Comparison of ENCODE assay signal across 1 cellular context in the genomic region with DNA sequence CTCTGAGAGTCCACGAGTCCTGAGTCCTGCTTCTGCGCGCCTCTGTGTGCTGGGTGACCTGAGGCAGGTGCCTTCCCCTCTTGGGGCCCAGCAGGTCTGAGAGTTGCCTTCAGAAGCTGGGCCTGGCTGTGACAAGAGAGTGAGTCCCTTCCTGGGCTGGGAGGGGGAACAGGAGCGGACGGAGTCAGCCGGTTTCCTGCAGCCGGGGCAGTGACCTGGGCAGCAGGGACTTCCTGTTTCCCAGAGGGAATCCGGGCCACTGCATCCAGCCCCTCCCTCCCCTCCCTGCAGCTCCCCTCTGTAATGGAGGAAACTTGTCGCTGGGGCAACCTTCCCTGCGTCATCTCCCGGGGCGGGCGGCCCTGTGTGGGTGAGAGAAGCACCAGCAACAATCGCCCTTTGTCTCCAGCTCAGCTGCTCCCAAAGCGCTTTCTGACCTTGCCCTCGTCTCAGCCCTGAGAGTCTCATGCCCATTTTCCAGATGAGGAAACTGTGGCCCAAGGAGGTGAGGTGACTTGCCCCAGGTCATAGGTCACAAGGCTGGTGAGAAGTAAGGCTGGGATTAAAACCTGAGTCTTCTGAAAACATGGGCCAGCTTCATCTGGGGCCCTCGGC.
TF ChIP-seq lines count a peak whose summit lies in the region.

No MANE protein-coding gene starts in this region.

TF ChIP-seq in HepG2, 621 proteins besides CTCF, POLR2A, EP300 and RAD21 (continued from another document and continues in another):
- TF ChIP-seq, protein P1, sequence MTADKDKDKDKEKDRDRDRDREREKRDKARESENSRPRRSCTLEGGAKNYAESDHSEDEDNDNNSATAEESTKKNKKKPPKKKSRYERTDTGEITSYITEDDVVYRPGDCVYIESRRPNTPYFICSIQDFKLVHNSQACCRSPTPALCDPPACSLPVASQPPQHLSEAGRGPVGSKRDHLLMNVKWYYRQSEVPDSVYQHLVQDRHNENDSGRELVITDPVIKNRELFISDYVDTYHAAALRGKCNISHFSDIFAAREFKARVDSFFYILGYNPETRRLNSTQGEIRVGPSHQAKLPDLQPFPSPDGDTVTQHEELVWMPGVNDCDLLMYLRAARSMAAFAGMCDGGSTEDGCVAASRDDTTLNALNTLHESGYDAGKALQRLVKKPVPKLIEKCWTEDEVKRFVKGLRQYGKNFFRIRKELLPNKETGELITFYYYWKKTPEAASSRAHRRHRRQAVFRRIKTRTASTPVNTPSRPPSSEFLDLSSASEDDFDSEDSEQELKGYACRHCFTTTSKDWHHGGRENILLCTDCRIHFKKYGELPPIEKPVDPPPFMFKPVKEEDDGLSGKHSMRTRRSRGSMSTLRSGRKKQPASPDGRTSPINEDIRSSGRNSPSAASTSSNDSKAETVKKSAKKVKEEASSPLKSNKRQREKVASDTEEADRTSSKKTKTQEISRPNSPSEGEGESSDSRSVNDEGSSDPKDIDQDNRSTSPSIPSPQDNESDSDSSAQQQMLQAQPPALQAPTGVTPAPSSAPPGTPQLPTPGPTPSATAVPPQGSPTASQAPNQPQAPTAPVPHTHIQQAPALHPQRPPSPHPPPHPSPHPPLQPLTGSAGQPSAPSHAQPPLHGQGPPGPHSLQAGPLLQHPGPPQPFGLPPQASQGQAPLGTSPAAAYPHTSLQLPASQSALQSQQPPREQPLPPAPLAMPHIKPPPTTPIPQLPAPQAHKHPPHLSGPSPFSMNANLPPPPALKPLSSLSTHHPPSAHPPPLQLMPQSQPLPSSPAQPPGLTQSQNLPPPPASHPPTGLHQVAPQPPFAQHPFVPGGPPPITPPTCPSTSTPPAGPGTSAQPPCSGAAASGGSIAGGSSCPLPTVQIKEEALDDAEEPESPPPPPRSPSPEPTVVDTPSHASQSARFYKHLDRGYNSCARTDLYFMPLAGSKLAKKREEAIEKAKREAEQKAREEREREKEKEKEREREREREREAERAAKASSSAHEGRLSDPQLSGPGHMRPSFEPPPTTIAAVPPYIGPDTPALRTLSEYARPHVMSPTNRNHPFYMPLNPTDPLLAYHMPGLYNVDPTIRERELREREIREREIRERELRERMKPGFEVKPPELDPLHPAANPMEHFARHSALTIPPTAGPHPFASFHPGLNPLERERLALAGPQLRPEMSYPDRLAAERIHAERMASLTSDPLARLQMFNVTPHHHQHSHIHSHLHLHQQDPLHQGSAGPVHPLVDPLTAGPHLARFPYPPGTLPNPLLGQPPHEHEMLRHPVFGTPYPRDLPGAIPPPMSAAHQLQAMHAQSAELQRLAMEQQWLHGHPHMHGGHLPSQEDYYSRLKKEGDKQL (CRISPR knock-in tag; IDR thresholded peaks at IDR 0.05; ENCODE audit: low read depth), result no peak
- TF ChIP-seq ZNF713 (CRISPR knock-in tag; IDR thresholded peaks at IDR 0.05) (no peak), CEBPG (CRISPR knock-in tag; IDR thresholded peaks at IDR 0.05) (no peak), RXRA (CRISPR knock-in tag; IDR thresholded peaks at IDR 0.05) (peak; percentile 85), ARNT2 (CRISPR knock-in tag; IDR thresholded peaks at IDR 0.05; ENCODE audit: low read depth) (no peak), ERF (CRISPR knock-in tag; IDR thresholded peaks at IDR 0.05) (peak; percentile 47; the same call in 1 of the 2 replicates), ELF4 (CRISPR knock-in tag; IDR thresholded peaks at IDR 0.05; ENCODE audit: borderline replicate concordance) (no peak; the same call in 1 of the 2 replicates), ZNF235 (CRISPR knock-in tag; IDR thresholded peaks at IDR 0.05; ENCODE audit: borderline replicate concordance) (0 out of 2 replicates have a peak, but pooled peaks have one; percentile 37), ZNF75D (CRISPR knock-in tag; IDR thresholded peaks at IDR 0.05; ENCODE audit: borderline replicate concordance) (no peak), SPEN (CRISPR knock-in tag; IDR thresholded peaks at IDR 0.05; ENCODE audit: low read depth) (peak; percentile 46), RFX1 (IDR thresholded peaks at IDR 0.05) (peak; percentile 71), NR2F1 (CRISPR knock-in tag; IDR thresholded peaks at IDR 0.05) (peak in 1 of 2 experiments; percentile 73; a peak in 3 of 4 replicates), CREM (IDR thresholded peaks at IDR 0.05) (peak; percentile 50), CREM (CRISPR knock-in tag; IDR thresholded peaks at IDR 0.05) (no peak), ZNF747 (CRISPR knock-in tag; IDR thresholded peaks at IDR 0.05; ENCODE audit: borderline replicate concordance) (0 out of 2 replicates have a peak, but pooled peaks have one; percentile 14), AHR (CRISPR knock-in tag; IDR thresholded peaks at IDR 0.05) (no peak), SSRP1 (CRISPR knock-in tag; IDR thresholded peaks at IDR 0.05) (0 out of 2 replicates have a peak, but pooled peaks have one; percentile 50), ZNF468 (CRISPR knock-in tag; IDR thresholded peaks at IDR 0.05) (no peak), ZNF605 (CRISPR knock-in tag; IDR thresholded peaks at IDR 0.05) (peak; percentile 59; the same call in 1 of the 2 replicates), ZNF724P (CRISPR knock-in tag; IDR thresholded peaks at IDR 0.05; ENCODE audit: borderline replicate concordance) (no peak), RFX3 (CRISPR knock-in tag; IDR thresholded peaks at IDR 0.05) (peak; percentile 74; the same call in 1 of the 2 replicates), CBFB (CRISPR knock-in tag; IDR thresholded peaks at IDR 0.05) (no peak), THYN1 (CRISPR knock-in tag; IDR thresholded peaks at IDR 0.05; ENCODE audit: borderline replicate concordance, low read depth) (no peak), KDM6A (CRISPR knock-in tag; IDR thresholded peaks at IDR 0.05; ENCODE audit: low read depth) (no peak), GATA4 (IDR thresholded peaks at IDR 0.05; ENCODE audit: borderline replicate concordance, low read depth) (no peak), FOXA3 (CRISPR knock-in tag; IDR thresholded peaks at IDR 0.05) (peak; percentile 17; the same call in 1 of the 2 replicates), PAWR (CRISPR knock-in tag; IDR thresholded peaks at IDR 0.05; ENCODE audit: borderline replicate concordance) (no peak), EHMT2 (IDR thresholded peaks at IDR 0.05; ENCODE audit: borderline replicate concordance, low read depth, low read length) (no peak), ZNF629 (CRISPR knock-in tag; conservative IDR thresholded peaks at IDR 0.05) (peak; percentile 100), ETV5 (CRISPR knock-in tag; IDR thresholded peaks at IDR 0.05; ENCODE audit: borderline replicate concordance) (peak; percentile 75; the same call in 1 of the 2 replicates), HNRNPLL (IDR thresholded peaks at IDR 0.05; ENCODE audit: low read depth, low read length, poor library complexity, severe bottlenecking) (peak; percentile 57), ZNF441 (CRISPR knock-in tag; IDR thresholded peaks at IDR 0.05; ENCODE audit: borderline replicate concordance) (no peak), MAZ (IDR thresholded peaks at IDR 0.05; ENCODE audit: borderline replicate concordance, low read depth, low read length) (peak; percentile 59; the same call in 1 of the 2 replicates), MAZ (CRISPR knock-in tag; IDR thresholded peaks at IDR 0.05; ENCODE audit: low read depth) (no peak), NFIC (IDR thresholded peaks at IDR 0.05; ENCODE audit: low read length) (no peak), KAT8 (CRISPR knock-in tag; IDR thresholded peaks at IDR 0.05) (peak; percentile 68), PLRG1 (conservative IDR thresholded peaks at IDR 0.05) (no peak)
- TF ChIP-seq, protein P2, sequence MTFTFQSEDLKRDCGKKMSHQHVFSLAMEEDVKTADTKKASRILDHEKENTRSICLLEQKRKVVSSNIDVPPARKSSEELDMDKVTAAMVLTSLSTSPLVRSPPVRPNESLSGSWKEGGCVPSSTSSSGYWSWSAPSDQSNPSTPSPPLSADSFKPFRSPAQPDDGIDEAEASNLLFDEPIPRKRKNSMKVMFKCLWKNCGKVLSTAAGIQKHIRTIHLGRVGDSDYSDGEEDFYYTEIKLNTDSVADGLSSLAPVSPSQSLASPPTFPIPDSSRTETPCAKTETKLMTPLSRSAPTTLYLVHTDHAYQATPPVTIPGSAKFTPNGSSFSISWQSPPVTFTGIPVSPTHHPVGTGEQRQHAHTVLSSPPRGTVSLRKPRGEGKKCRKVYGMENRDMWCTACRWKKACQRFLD (CRISPR knock-in tag; IDR thresholded peaks at IDR 0.05; ENCODE audit: borderline replicate concordance), result no peak
- TF ChIP-seq, protein P3, sequence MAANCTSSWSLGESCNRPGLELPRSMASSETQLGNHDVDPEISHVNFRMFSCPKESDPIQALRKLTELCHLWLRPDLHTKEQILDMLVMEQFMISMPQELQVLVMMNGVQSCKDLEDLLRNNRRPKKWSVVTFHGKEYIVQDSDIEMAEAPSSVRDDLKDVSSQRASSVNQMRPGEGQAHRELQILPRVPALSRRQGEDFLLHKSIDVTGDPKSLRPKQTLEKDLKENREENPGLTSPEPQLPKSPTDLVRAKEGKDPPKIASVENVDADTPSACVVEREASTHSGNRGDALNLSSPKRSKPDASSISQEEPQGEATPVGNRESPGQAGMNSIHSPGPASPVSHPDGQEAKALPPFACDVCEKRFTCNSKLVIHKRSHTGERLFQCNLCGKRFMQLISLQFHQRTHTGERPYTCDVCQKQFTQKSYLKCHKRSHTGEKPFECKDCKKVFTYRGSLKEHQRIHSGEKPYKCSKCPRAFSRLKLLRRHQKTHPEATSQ (CRISPR knock-in tag; IDR thresholded peaks at IDR 0.05; ENCODE audit: borderline replicate concordance), result no peak
- TF ChIP-seq, protein P4, sequence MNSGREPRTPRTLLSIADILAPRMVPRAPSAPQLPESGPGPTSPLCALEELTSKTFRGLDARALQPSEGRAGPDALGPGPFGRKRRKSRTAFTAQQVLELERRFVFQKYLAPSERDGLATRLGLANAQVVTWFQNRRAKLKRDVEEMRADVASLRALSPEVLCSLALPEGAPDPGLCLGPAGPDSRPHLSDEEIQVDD (CRISPR knock-in tag; IDR thresholded peaks at IDR 0.05; ENCODE audit: borderline replicate concordance), result no peak
- TF ChIP-seq, protein P5, sequence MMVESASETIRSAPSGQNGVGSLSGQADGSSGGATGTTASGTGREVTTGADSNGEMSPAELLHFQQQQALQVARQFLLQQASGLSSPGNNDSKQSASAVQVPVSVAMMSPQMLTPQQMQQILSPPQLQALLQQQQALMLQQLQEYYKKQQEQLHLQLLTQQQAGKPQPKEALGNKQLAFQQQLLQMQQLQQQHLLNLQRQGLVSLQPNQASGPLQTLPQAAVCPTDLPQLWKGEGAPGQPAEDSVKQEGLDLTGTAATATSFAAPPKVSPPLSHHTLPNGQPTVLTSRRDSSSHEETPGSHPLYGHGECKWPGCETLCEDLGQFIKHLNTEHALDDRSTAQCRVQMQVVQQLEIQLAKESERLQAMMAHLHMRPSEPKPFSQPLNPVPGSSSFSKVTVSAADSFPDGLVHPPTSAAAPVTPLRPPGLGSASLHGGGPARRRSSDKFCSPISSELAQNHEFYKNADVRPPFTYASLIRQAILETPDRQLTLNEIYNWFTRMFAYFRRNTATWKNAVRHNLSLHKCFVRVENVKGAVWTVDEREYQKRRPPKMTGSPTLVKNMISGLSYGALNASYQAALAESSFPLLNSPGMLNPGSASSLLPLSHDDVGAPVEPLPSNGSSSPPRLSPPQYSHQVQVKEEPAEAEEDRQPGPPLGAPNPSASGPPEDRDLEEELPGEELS (CRISPR knock-in tag; IDR thresholded peaks at IDR 0.05), result peak; percentile 42; the same call in 1 of the 2 replicates
- TF ChIP-seq, protein P6, sequence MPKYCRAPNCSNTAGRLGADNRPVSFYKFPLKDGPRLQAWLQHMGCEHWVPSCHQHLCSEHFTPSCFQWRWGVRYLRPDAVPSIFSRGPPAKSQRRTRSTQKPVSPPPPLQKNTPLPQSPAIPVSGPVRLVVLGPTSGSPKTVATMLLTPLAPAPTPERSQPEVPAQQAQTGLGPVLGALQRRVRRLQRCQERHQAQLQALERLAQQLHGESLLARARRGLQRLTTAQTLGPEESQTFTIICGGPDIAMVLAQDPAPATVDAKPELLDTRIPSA (CRISPR knock-in tag; IDR thresholded peaks at IDR 0.05; ENCODE audit: borderline replicate concordance), result no peak
- TF ChIP-seq, protein P7, sequence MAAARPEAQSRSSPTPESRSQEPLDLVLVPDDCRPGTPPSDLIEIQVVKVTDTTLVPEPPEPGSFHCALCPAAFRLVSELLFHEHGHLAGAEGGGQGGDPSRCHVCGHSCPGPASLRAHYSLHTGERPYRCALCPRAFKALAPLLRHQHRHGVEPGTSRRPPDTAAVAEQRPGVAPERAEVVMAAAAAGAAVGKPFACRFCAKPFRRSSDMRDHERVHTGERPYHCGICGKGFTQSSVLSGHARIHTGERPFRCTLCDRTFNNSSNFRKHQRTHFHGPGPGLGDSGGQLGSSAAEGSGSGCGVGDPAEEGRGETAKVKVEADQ (CRISPR knock-in tag; IDR thresholded peaks at IDR 0.05; ENCODE audit: borderline replicate concordance), result no peak
- TF ChIP-seq, protein P8, sequence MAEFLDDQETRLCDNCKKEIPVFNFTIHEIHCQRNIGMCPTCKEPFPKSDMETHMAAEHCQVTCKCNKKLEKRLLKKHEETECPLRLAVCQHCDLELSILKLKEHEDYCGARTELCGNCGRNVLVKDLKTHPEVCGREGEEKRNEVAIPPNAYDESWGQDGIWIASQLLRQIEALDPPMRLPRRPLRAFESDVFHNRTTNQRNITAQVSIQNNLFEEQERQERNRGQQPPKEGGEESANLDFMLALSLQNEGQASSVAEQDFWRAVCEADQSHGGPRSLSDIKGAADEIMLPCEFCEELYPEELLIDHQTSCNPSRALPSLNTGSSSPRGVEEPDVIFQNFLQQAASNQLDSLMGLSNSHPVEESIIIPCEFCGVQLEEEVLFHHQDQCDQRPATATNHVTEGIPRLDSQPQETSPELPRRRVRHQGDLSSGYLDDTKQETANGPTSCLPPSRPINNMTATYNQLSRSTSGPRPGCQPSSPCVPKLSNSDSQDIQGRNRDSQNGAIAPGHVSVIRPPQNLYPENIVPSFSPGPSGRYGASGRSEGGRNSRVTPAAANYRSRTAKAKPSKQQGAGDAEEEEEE (CRISPR knock-in tag; IDR thresholded peaks at IDR 0.05; ENCODE audit: borderline replicate concordance), result no peak
